Comparison of ENCODE assay signal across 8 cellular contexts in the genomic region with DNA sequence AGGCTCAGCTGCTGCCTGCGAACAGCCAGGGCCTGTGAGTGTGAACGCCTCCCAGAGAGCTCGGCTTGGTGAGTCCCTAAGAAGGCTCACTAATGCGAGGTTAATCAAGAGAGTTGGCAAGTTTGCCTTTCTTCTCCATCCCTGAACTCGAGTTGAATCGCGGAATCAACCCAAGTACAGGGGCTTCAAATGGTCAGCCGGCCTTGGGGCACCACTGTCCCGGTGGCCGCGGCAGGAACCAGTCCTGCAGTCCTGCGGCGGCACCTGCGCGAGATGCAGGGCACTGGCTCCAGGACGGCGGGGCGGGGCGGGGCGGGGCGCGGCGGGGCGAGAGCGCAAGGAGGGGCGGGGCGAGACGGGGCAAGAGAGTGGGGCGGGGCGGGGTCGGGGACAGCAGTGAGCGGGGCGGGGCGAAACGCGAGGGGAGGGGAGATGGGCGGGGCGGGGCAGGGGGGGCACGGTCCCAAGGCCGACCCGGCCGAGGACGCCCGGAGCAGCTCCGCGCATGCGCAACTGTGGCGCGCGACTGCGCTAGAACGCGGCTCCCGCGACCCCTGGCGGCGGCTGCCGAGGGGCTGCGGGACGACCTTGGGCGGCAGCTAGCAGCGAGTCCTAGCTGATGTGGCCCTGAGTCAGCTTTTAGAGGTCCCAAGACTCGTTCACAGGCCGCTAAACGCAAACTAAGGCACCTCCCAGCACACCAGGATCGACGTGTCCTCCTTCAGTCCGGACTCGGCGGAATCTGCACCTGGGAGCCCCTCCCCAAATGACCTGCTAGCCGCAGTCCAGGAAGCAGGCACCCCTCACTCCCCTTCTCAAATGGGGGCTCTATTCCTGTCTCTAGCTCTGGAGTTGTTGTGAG. TPM values are rescaled to one million over a fixed set of nuclear protein-coding genes. Genes with fewer than 3 reads are reported as not detected.
A peak's percentile ranks its signal among the peaks of the same experiment; 100 is the strongest.
DNase-seq lines count a peak whose midpoint lies in the region; ATAC-seq and TF ChIP-seq lines count a peak whose summit lies in the region.

No MANE protein-coding gene starts in this region.

- TF ChIP-seq CTCF in GM12873 (IDR thresholded peaks at IDR 0.05; ENCODE audit: insufficient read depth, low read depth, low read length, missing control alignments) (peak; percentile 92), SU-DHL-6 (IDR thresholded peaks at IDR 0.05; ENCODE audit: insufficient read depth, low read length, poor library complexity, severe bottlenecking) (peak; percentile 71), progenitor cell of endocrine pancreas (IDR thresholded peaks at IDR 0.05; ENCODE audit: unreplicated experiment) (peak; percentile 94)

- H4K20me1 ChIP-seq in SU-DHL-6 (ENCODE audit: low read depth, low read length): no peaks in the 10 kb centered on the region

- no peaks in the 10 kb centered on the region for H3K9me2 ChIP-seq in SU-DHL-6 (replicated peaks; ENCODE audit: insufficient read depth, low read length)

- H3K27ac ChIP-seq in SU-DHL-6 (ENCODE audit: low read depth, low read length): peak overlapping the region; percentile 29; the same call in 1 of the 2 replicates

- peaks cover 4% of the 10 kb centered on the region; the same call in 1 of the 2 replicates for H3K27me3 ChIP-seq in SU-DHL-6 (ENCODE audit: low read length)
- no peaks in the 10 kb centered on the region for H3K27me3 ChIP-seq in adipocyte (replicated peaks; ENCODE audit: control insufficient read depth, insufficient read depth, low read length)

- peaks cover 9% of the 10 kb centered on the region; the same call in 1 of the 2 replicates for H3K9me3 ChIP-seq in SU-DHL-6 (ENCODE audit: insufficient read depth, low read length)
- peaks cover 6% of the 10 kb centered on the region for H3K9me3 ChIP-seq in adipocyte (ENCODE audit: control insufficient read depth, low read length)

- peak; percentile 91 for ATAC-seq in HG02642 (IDR thresholded peaks at IDR 0.05; ENCODE audit: poor library complexity, unreplicated experiment)
- ATAC-seq in left cardiac atrium: peak; percentile 93

- intact Hi-C loops in left cardiac atrium (cut with DNase I): loop anchor here in 1 of 2 donors (5.0 to 10.0 kb wide), 2 partner anchors 363 to 456 kb away; a partner anchor contains a TSS

- peak overlapping the region; percentile 62 for H3K4me3 Mint-ChIP-seq in progenitor cell of endocrine pancreas (ENCODE audit: low read depth)

- no peak overlapping the region for H3K27ac Mint-ChIP-seq in progenitor cell of endocrine pancreas

- H2AFZ ChIP-seq in SU-DHL-6 (ENCODE audit: low read depth, low read length, severe bottlenecking): peak overlapping the region; percentile 100

- peak overlapping the region; percentile 73 for H3K9ac ChIP-seq in SU-DHL-6 (ENCODE audit: low read length)
- H3K9ac ChIP-seq in adipocyte (ENCODE audit: low read length): peak overlapping the region; percentile 96

- H3K4me2 ChIP-seq in SU-DHL-6 (ENCODE audit: low read depth, low read length, poor library complexity, severe bottlenecking): peak overlapping the region; percentile 95

- peak overlapping the region; percentile 45 for H3K4me3 ChIP-seq in SU-DHL-6 (ENCODE audit: insufficient read depth, low read length, poor library complexity, severe bottlenecking)
- H3K4me3 ChIP-seq in adipocyte (ENCODE audit: low read length): peak overlapping the region; percentile 88

- H3K36me3 ChIP-seq in SU-DHL-6 (ENCODE audit: low read length) (no peaks in the 10 kb centered on the region), adipocyte (ENCODE audit: control insufficient read depth, insufficient read depth, low read length, severe bottlenecking) (no peaks in the 10 kb centered on the region)

- H3K9me3 Mint-ChIP-seq in progenitor cell of endocrine pancreas (ENCODE audit: low read depth): peaks cover 6% of the 10 kb centered on the region

- H3K27me3 Mint-ChIP-seq in progenitor cell of endocrine pancreas: peaks cover 12% of the 10 kb centered on the region

- H3K4me1 Mint-ChIP-seq in progenitor cell of endocrine pancreas (ENCODE audit: low read depth): peaks cover 3% of the 10 kb centered on the region

- no peaks in the 10 kb centered on the region for H3F3A ChIP-seq in SU-DHL-6 (ENCODE audit: insufficient read depth)

- H3K36me3 Mint-ChIP-seq in progenitor cell of endocrine pancreas (ENCODE audit: insufficient read depth): peaks cover 3% of the 10 kb centered on the region

- H3K79me2 ChIP-seq in SU-DHL-6 (ENCODE audit: insufficient read depth, low read length): no peaks in the 10 kb centered on the region

- peaks cover 12% of the 10 kb centered on the region for H3K4me1 ChIP-seq in adipocyte (ENCODE audit: control insufficient read depth, insufficient read depth, low read length)

- DNase-seq in NCI-H1105 (lab: John Stamatoyannopoulos, UW) (peak; percentile 92), adipocyte (ENCODE audit: low read depth) (peak; percentile 97), left cardiac atrium (peak; percentile 94), progenitor cell of endocrine pancreas (ENCODE audit: low spot score, unreplicated experiment) (peak; percentile 95), ureter (ENCODE audit: low spot score) (peak; percentile 91)

RNA-seq across cellular contexts. Expression of a gene that starts 58.0 kb away (rescaled TPM):
- total RNA-seq in left cardiac atrium: 10 to 100 TPM; 61.9 to 76.5 TPM
- 46.6 and 47.0 TPM in 2 replicates for total RNA-seq in progenitor cell of endocrine pancreas
- 68.8 TPM for total RNA-seq in ureter

Comparison
In these comparisons a context has a peak if more than half of its experiments do, and no peak if none do; other contexts are left out.
1. Peak in every context shown above with its lines: DNase-seq, ATAC-seq, H3K4me3 ChIP-seq and H3K27ac ChIP-seq.